1 cellular context compared by ENCODE assay signal in the genomic region with DNA sequence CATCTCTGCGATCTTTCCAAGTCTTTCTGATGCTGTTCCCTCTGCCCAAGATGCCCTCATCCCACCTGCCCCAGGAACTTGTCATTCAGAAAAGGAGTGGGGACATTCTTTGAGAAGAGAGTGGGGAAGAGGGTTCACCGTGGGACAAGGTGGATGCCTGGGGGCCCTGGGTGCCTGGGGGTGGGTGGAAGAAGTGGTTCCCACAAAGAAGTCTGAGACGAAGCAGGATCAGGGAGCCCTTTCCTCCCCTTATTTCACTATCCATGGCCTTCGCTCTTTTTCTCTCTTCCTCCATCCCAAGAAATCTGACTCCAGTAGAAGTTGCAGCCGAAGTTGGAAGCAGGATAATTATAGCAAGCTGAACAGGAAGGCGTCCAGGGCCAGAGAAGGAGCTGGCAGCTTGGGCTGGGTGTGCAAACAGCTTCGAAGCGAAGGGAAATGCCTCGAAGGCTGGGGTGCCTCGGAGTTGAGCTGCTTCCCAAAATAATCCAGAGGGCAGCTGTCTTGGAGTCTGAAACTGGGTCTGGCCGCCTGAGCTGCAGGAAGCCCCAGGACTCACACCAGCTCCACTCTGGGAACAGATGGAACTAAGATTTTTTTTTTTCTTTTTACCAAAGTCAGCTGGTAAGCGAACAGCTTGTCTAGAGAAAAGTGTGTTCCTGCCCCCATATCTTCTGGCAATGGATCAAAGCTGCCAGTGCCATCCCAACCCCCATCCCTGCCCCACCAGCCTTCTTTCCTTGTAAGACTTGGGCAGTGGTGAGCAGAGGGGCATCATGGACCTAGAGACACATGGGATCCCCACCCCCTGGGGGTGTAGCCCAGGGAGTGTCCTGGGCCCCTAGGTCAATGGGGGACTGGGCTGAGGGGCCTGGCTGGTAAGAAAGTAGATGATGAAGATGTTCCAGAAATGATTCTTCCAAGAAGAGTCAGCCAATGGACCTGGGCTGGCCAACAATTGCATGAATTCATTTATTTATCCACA.
TF ChIP-seq lines count a peak whose summit lies in the region.

No MANE protein-coding gene starts in this region.

TF ChIP-seq in HepG2, 621 proteins besides CTCF, POLR2A, EP300 and RAD21 (continued from another document):
- no peak for TF ChIP-seq ZNF34 (CRISPR knock-in tag; IDR thresholded peaks at IDR 0.05; ENCODE audit: borderline replicate concordance)
- no peak for TF ChIP-seq ZEB1 (IDR thresholded peaks at IDR 0.05; ENCODE audit: insufficient replicate concordance, low read depth)
- TF ChIP-seq TARDBP (CRISPR knock-in tag; IDR thresholded peaks at IDR 0.05) = no peak
- no peak for TF ChIP-seq GTF2F1 (IDR thresholded peaks at IDR 0.05; ENCODE audit: low read length)
- TF ChIP-seq DPF2 (CRISPR knock-in tag; IDR thresholded peaks at IDR 0.05; ENCODE audit: borderline replicate concordance, low read depth) = no peak
- no peak for TF ChIP-seq ZNF776 (CRISPR knock-in tag; IDR thresholded peaks at IDR 0.05)
- no peak for TF ChIP-seq GATA4 (IDR thresholded peaks at IDR 0.05; ENCODE audit: borderline replicate concordance, low read depth)
- no peak for TF ChIP-seq ZSCAN31 (CRISPR knock-in tag; IDR thresholded peaks at IDR 0.05; ENCODE audit: low read depth)
- TF ChIP-seq ZNF33A (CRISPR knock-in tag; IDR thresholded peaks at IDR 0.05; ENCODE audit: borderline replicate concordance) = no peak
